Comparison of ENCODE assay signal across 1 cellular context in genomic region chr10:29658984-29659769, GRCh38.
TF ChIP-seq lines count a peak whose summit lies in the region.

No MANE protein-coding gene starts in this region.

TF ChIP-seq in SK-N-SH, 30 proteins besides CTCF, POLR2A, EP300 and RAD21 (continued from another document):
- TF ChIP-seq CHD2 (IDR thresholded peaks at IDR 0.05; ENCODE audit: low read length, partially characterized antibody) (no peak), ZBTB33 (IDR thresholded peaks at IDR 0.05; ENCODE audit: borderline replicate concordance, low read depth) (peak; percentile 91), MAX (IDR thresholded peaks at IDR 0.05; ENCODE audit: low read depth) (no peak; the same call in none of the 2 replicates), SIN3A (IDR thresholded peaks at IDR 0.05; ENCODE audit: borderline replicate concordance, low read depth, low read length) (peak; percentile 36; the same call in 1 of the 2 replicates), SMC3 (IDR thresholded peaks at IDR 0.05; ENCODE audit: low read depth, low read length) (no peak), RFX5 (IDR thresholded peaks at IDR 0.05; ENCODE audit: low read length) (no peak), PBX3 (IDR thresholded peaks at IDR 0.05) (peak; percentile 90), YY1 (IDR thresholded peaks at IDR 0.05; ENCODE audit: low read depth) (peak; percentile 33), RXRA (IDR thresholded peaks at IDR 0.05; ENCODE audit: borderline replicate concordance, low read depth) (peak; percentile 97)
